Comparison of ENCODE assay signal across 10 cellular contexts in the genomic region with DNA sequence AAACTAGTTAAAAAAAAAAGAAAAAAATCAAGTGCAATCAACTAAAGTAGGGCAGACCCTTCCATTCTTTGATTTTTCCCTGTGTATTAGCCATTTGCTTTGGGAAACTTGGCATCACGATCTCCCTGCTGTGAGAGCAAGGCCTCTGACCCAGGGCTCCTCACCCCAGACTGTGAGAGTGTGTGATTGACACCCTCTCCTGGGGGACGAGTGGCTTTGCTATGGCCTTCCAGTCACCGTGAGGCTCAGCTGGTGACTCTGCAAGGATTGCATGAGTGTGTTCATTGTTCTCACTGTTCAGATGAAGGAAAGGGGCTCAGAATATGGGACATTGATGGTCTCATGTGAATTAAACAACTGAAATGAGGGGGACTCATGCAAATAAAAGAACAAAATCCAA.
DNase-seq lines count a peak whose midpoint lies in the region; ATAC-seq and TF ChIP-seq lines count a peak whose summit lies in the region.
"Had no signal": no experiment of that assay in that cellular context is flagged by ENCODE, and none has a peak within 500 bp of the region (broad histone marks: within the 10 kb centered on the region; RNA-seq: fewer than 3 reads in every experiment).

No MANE protein-coding gene starts in this region.

- peak; percentile 53 for ATAC-seq in Right ventricle myocardium inferior
- peak; percentile 22 for ATAC-seq in left lung

- DNase-seq in Right ventricle myocardium inferior (ENCODE audit: missing footprints) (no peak), right atrium auricular region (ENCODE audit: low spot score) (no peak), amygdala (lab: John Stamatoyannopoulos, UW) (peak in 47 of 56 donors; percentile 8 to 82 (median 49)), left lung (no peak), NCI-H2029 (lab: John Stamatoyannopoulos, UW) (no peak), GM19240 (ENCODE audit: insufficient read length, low spot score) (no peak), cerebellum (ENCODE audit: low spot score) (no peak)
- no peak for DNase-seq in activated CD4-positive, CD25-positive, alpha-beta regulatory T cell treated with anti-CD3 and anti-CD28 coated beads, Interleukin-2, amount 50 U/mL, for 72 hours
- DNase-seq: activated gamma-delta T cell, NCI-H82 had no signal

- H3K4me1 ChIP-seq in right atrium auricular region (peaks cover 0 to 19% of the 10 kb centered on the region in 2 donors), left lung (peaks cover 2 to 15% of the 10 kb centered on the region in 2 donors)

- no peak for TF ChIP-seq CTCF in right atrium auricular region (IDR thresholded peaks at IDR 0.05)
- TF ChIP-seq CTCF in left lung (IDR thresholded peaks at IDR 0.05) = no peak

- intact Hi-C loops in Right ventricle myocardium inferior (cut with DNase I) (no loop called here), left lung (cut with DNase I) (no loop called here)

- no peaks in the 10 kb centered on the region for H3K36me3 ChIP-seq in right atrium auricular region
- no peaks in the 10 kb centered on the region for H3K36me3 ChIP-seq in left lung

- H3K4me3 ChIP-seq in right atrium auricular region = no peak overlapping the region
- no peak overlapping the region for H3K4me3 ChIP-seq in left lung

- H3K27me3 ChIP-seq in right atrium auricular region (no peaks in the 10 kb centered on the region), left lung (no peaks in the 10 kb centered on the region)

- no peak overlapping the region for H3K27ac ChIP-seq in right atrium auricular region
- peak overlapping the region; percentile 1 to 66 for H3K27ac ChIP-seq in left lung

- no peaks in the 10 kb centered on the region for H3K9me3 ChIP-seq in right atrium auricular region
- H3K9me3 ChIP-seq in left lung = no peaks in the 10 kb centered on the region

Comparison
In these comparisons a context has a peak if more than half of its experiments do, and no peak if none do; other contexts are left out.
1. DNase-seq: peak in amygdala (47 of 56); none in Right ventricle myocardium inferior (single experiment), right atrium auricular region (single experiment), left lung (0 of 2), NCI-H2029 (single experiment), GM19240 (single experiment), activated CD4-positive, CD25-positive, alpha-beta regulatory T cell treated with anti-CD3 and anti-CD28 coated beads, Interleukin-2, amount 50 U/mL, for 72 hours (single experiment) and cerebellum (single experiment).
2. H3K27ac ChIP-seq: peak in left lung (2 of 2); none in right atrium auricular region (0 of 2).